In genomic region chr9:99557816-99558215, GRCh38 we compare ENCODE assay signal across 29 cellular contexts.
"Had no signal": no experiment of that assay in that cellular context is flagged by ENCODE, and none has a peak within 500 bp of the region (broad histone marks: within the 10 kb centered on the region; RNA-seq: fewer than 3 reads in every experiment).

No MANE protein-coding gene starts in this region.

- DNase-seq: activated CD4-positive, alpha-beta memory T cell treated with anti-CD3 and anti-CD28 coated beads, Interleukin-2, amount 10 ng/mL, durations not matched to agents 7 days and 5 days; activated CD4-positive, alpha-beta T cell treated with anti-CD3 and anti-CD28 coated beads for 1 hour; activated CD4-positive, alpha-beta T cell treated with anti-CD3 and anti-CD28 coated beads for 4 hours; activated CD4-positive, alpha-beta T cell treated with anti-CD3 and anti-CD28 coated beads, Interleukin-2, amount 10 ng/mL, durations not matched to agents 7 days and 5 days; activated CD4-positive, alpha-beta T cell treated with anti-CD3 and anti-CD28 coated beads, Interleukin-2, amount 50 U/mL, for 4 hours; activated CD8-positive, alpha-beta memory T cell treated with anti-CD3 and anti-CD28 coated beads, Interleukin-2, amount 50 U/mL, for 48 hours; activated gamma-delta T cell treated with Interleukin-2 at 50 U/mL for 16 hours; activated naive CD4-positive, alpha-beta T cell treated with Interleukin-2 at 50 U/mL for 16 hours; activated naive CD8-positive, alpha-beta T cell treated with anti-CD3 and anti-CD28 coated beads for 36 hours; activated naive CD8-positive, alpha-beta T cell treated with anti-CD3 and anti-CD28 coated beads, Interleukin-2, amount 50 U/mL, for 24 hours; activated T-cell treated with anti-CD3 and anti-CD28 coated beads for 4 hours; activated T-cell treated with anti-CD3 and anti-CD28 coated beads, Interleukin-2, amount 50 U/mL, for 24 hours; activated T-cell treated with anti-CD3 and anti-CD28 coated beads, Interleukin-2, amount 50 U/mL, for 72 hours; adrenal gland; amygdala; aorta; body of pancreas; caudate nucleus; cortex of kidney; dermis blood vessel endothelial cell; effector CD4-positive, alpha-beta T cell; effector memory CD8-positive, alpha-beta T cell; erythroblast; foreskin keratinocyte; head of caudate nucleus; T-helper 2 cell had no signal

- H3K27ac Mint-ChIP-seq: activated CD4-positive, alpha-beta memory T cell treated with anti-CD3 and anti-CD28 coated beads, Interleukin-2, amount 10 ng/mL, durations not matched to agents 7 days and 5 days; activated CD4-positive, alpha-beta T cell treated with anti-CD3 and anti-CD28 coated beads, Interleukin-2, amount 10 ng/mL, durations not matched to agents 7 days and 5 days; activated naive CD4-positive, alpha-beta T cell treated with anti-CD3 and anti-CD28 coated beads, Interleukin-2, amount 50 U/mL, for 24 hours; activated naive CD8-positive, alpha-beta T cell treated with anti-CD3 and anti-CD28 coated beads for 36 hours; activated naive CD8-positive, alpha-beta T cell treated with anti-CD3 and anti-CD28 coated beads, Interleukin-2, amount 50 U/mL, for 24 hours; activated T-cell treated with anti-CD3 and anti-CD28 coated beads, Interleukin-2, amount 50 U/mL, for 24 hours; activated T-cell treated with anti-CD3 and anti-CD28 coated beads, Interleukin-2, amount 50 U/mL, for 72 hours; effector memory CD8-positive, alpha-beta T cell; WTC11 had no signal

- ATAC-seq: activated naive CD8-positive, alpha-beta T cell treated with anti-CD3 and anti-CD28 coated beads, Interleukin-2, amount 50 U/mL, for 24 hours; activated T-cell treated with anti-CD3 and anti-CD28 coated beads, Interleukin-2, amount 50 U/mL, for 72 hours; body of pancreas; effector memory CD8-positive, alpha-beta T cell; foreskin keratinocyte; gastroesophageal sphincter; WTC11 had no signal

- H3K9me3 Mint-ChIP-seq: activated CD4-positive, alpha-beta memory T cell treated with anti-CD3 and anti-CD28 coated beads, Interleukin-2, amount 10 ng/mL, durations not matched to agents 7 days and 5 days had no signal

- H3K36me3 Mint-ChIP-seq: activated naive CD8-positive, alpha-beta T cell treated with anti-CD3 and anti-CD28 coated beads for 36 hours; WTC11 had no signal

- H3K4me3 Mint-ChIP-seq: activated CD4-positive, alpha-beta memory T cell treated with anti-CD3 and anti-CD28 coated beads, Interleukin-2, amount 10 ng/mL, durations not matched to agents 7 days and 5 days; activated CD4-positive, alpha-beta T cell treated with anti-CD3 and anti-CD28 coated beads, Interleukin-2, amount 10 ng/mL, durations not matched to agents 7 days and 5 days; activated naive CD4-positive, alpha-beta T cell treated with anti-CD3 and anti-CD28 coated beads, Interleukin-2, amount 50 U/mL, for 24 hours; activated naive CD8-positive, alpha-beta T cell treated with anti-CD3 and anti-CD28 coated beads for 36 hours; activated naive CD8-positive, alpha-beta T cell treated with anti-CD3 and anti-CD28 coated beads, Interleukin-2, amount 50 U/mL, for 24 hours; activated T-cell treated with anti-CD3 and anti-CD28 coated beads, Interleukin-2, amount 50 U/mL, for 24 hours; activated T-cell treated with anti-CD3 and anti-CD28 coated beads, Interleukin-2, amount 50 U/mL, for 72 hours; effector memory CD8-positive, alpha-beta T cell; WTC11 had no signal

- H3K4me1 Mint-ChIP-seq: activated CD4-positive, alpha-beta memory T cell treated with anti-CD3 and anti-CD28 coated beads, Interleukin-2, amount 10 ng/mL, durations not matched to agents 7 days and 5 days; activated CD4-positive, alpha-beta T cell treated with anti-CD3 and anti-CD28 coated beads, Interleukin-2, amount 10 ng/mL, durations not matched to agents 7 days and 5 days; activated naive CD4-positive, alpha-beta T cell treated with anti-CD3 and anti-CD28 coated beads, Interleukin-2, amount 50 U/mL, for 24 hours; activated naive CD8-positive, alpha-beta T cell treated with anti-CD3 and anti-CD28 coated beads for 36 hours had no signal
